In the genomic region with DNA sequence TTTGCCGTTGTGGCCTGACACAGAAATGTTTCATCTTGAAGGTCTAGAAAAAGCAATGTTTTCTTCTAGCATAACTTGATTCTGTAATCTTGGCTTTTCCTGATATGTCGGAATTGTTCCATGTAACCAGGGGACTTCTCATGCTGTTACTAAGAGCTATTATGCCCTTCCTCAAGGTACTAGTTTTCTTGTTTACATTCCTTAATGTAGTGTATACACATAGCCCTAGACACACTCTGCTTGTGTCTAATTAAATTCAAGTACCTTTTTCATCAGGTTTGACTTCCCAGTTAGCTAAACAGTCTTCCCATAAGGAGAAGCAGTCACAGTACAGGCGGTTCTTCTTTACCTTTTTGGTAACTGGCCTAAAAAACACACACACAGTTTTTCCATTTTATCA, we compare ENCODE assay signal across 24 cellular contexts.
DNase-seq lines count a peak whose midpoint lies in the region; ATAC-seq and TF ChIP-seq lines count a peak whose summit lies in the region.
"Had no signal": no experiment of that assay in that cellular context is flagged by ENCODE, and none has a peak within 500 bp of the region (broad histone marks: within the 10 kb centered on the region; RNA-seq: fewer than 3 reads in every experiment).

No MANE protein-coding gene starts in this region.

- H3K9ac ChIP-seq in BLaER1 (peak overlapping the region; percentile 34), SU-DHL-6 (ENCODE audit: low read length) (peak overlapping the region; percentile 81)
- H3K9ac ChIP-seq: GM23248, SK-N-SH had no signal

- H3K36me3 ChIP-seq in BLaER1 (no peaks in the 10 kb centered on the region), DOHH2 (ENCODE audit: control insufficient read depth, low read length) (peaks cover 35% of the 10 kb centered on the region), SU-DHL-6 (ENCODE audit: low read length) (no peaks in the 10 kb centered on the region)

- H3K4me1 ChIP-seq in BLaER1 (peaks cover 98% of the 10 kb centered on the region), DOHH2 (ENCODE audit: control insufficient read depth, low read length) (peaks cover 96% of the 10 kb centered on the region)
- H3K4me1 ChIP-seq: Caco-2 had no signal

- H3K4me3 ChIP-seq in BLaER1 (peak overlapping the region; percentile 4; the same call in 1 of the 2 replicates), DOHH2 (ENCODE audit: low read length) (peak overlapping the region; percentile 78), SU-DHL-6 (ENCODE audit: insufficient read depth, low read length, poor library complexity, severe bottlenecking) (no peak overlapping the region)
- H3K4me3 ChIP-seq: GM23248 had no signal

- no peak overlapping the region for H3K4me3 Mint-ChIP-seq in memory B cell
- H3K4me3 Mint-ChIP-seq: CD8-positive, alpha-beta T cell; H9 had no signal

- H3K79me2 ChIP-seq in DOHH2 (ENCODE audit: control insufficient read depth, low read length) (peaks cover 48% of the 10 kb centered on the region), SU-DHL-6 (ENCODE audit: insufficient read depth, low read length) (peaks cover 12% of the 10 kb centered on the region; the same call in 1 of the 2 replicates)

- H3K4me2 ChIP-seq in BLaER1 (peak overlapping the region; percentile 68), DOHH2 (ENCODE audit: low read length) (peak overlapping the region; percentile 87), SU-DHL-6 (ENCODE audit: low read depth, low read length, poor library complexity, severe bottlenecking) (peak overlapping the region; percentile 95)
- H3K4me2 ChIP-seq: SK-N-SH had no signal

- H3K9me3 ChIP-seq in BLaER1 (no peaks in the 10 kb centered on the region), DOHH2 (ENCODE audit: control insufficient read depth, insufficient read depth, low read length) (no peaks in the 10 kb centered on the region), SU-DHL-6 (ENCODE audit: insufficient read depth, low read length) (no peaks in the 10 kb centered on the region)
- H3K9me3 ChIP-seq: Caco-2, SK-N-SH had no signal

- peaks cover 39% of the 10 kb centered on the region for H3K4me1 Mint-ChIP-seq in memory B cell

- H3K27me3 Mint-ChIP-seq in memory B cell: no peaks in the 10 kb centered on the region
- H3K27me3 Mint-ChIP-seq: IgD-negative memory B cell had no signal

- no peak for TF ChIP-seq CTCF in DOHH2 (IDR thresholded peaks at IDR 0.05; ENCODE audit: low read depth, low read length, poor library complexity, severe bottlenecking)
- TF ChIP-seq CTCF in SU-DHL-6 (IDR thresholded peaks at IDR 0.05; ENCODE audit: insufficient read depth, low read length, poor library complexity, severe bottlenecking): no peak

- H3F3A ChIP-seq in DOHH2 (ENCODE audit: control insufficient read depth, insufficient read depth) (peaks cover 37% of the 10 kb centered on the region), SU-DHL-6 (ENCODE audit: insufficient read depth) (peaks cover 74% of the 10 kb centered on the region)

- H3K9me3 Mint-ChIP-seq in memory B cell: no peaks in the 10 kb centered on the region
- H3K9me3 Mint-ChIP-seq: CD8-positive, alpha-beta T cell; H9; IgD-negative memory B cell had no signal

- H3K27ac ChIP-seq in BLaER1: peak overlapping the region; percentile 55
- peak overlapping the region; percentile 97 for H3K27ac ChIP-seq in DOHH2 (ENCODE audit: low read depth, low read length)
- peak overlapping the region; percentile 97 for H3K27ac ChIP-seq in SU-DHL-6 (ENCODE audit: low read depth, low read length)
- H3K27ac ChIP-seq: C4-2B, GM23248 had no signal

- DNase-seq in memory B cell (ENCODE audit: low spot score in 2 of 2) (no peak), NCI-H2227 treated with DMSO at 0.1 percent for 48 hours (lab: John Stamatoyannopoulos, UW) (no peak)
- DNase-seq: Caco-2; CD8-positive, alpha-beta T cell; DMS 273 treated with DMSO at 0.1 percent for 48 hours; DND-41; GM23248; H9; Kasumi-1; NCI-H1105; NCI-H1436 treated with DMSO at 0.1 percent for 48 hours; NCI-H187 treated with DMSO at 0.1 percent for 48 hours; NCI-H446 treated with DMSO at 0.1 percent for 48 hours; NCI-H526; PC-3; SK-N-SH; T-helper 2 cell had no signal

- peak overlapping the region; percentile 20 for H3K27ac Mint-ChIP-seq in memory B cell
- H3K27ac Mint-ChIP-seq: CD8-positive, alpha-beta T cell; IgD-negative memory B cell had no signal

- H3K36me3 Mint-ChIP-seq in memory B cell: no peaks in the 10 kb centered on the region
- H3K36me3 Mint-ChIP-seq: CD8-positive, alpha-beta T cell; IgD-negative memory B cell had no signal

- H3K9me2 ChIP-seq in DOHH2 (replicated peaks; ENCODE audit: control insufficient read depth, low read length): no peaks in the 10 kb centered on the region
- no peaks in the 10 kb centered on the region for H3K9me2 ChIP-seq in SU-DHL-6 (replicated peaks; ENCODE audit: insufficient read depth, low read length)
- H3K9me2 ChIP-seq: SK-N-SH had no signal

- H2AFZ ChIP-seq in SU-DHL-6 (ENCODE audit: low read depth, low read length, severe bottlenecking): no peak overlapping the region
- H2AFZ ChIP-seq: GM23248 had no signal

- H4K20me1 ChIP-seq in BLaER1 (no peaks in the 10 kb centered on the region), DOHH2 (ENCODE audit: control insufficient read depth, insufficient read depth, low read depth, low read length) (no peaks in the 10 kb centered on the region), SU-DHL-6 (ENCODE audit: low read depth, low read length) (no peaks in the 10 kb centered on the region)

- H3K27me3 ChIP-seq in BLaER1 (no peaks in the 10 kb centered on the region), DOHH2 (ENCODE audit: control insufficient read depth, low read length) (no peaks in the 10 kb centered on the region), SU-DHL-6 (ENCODE audit: low read length) (no peaks in the 10 kb centered on the region)

- ATAC-seq in memory B cell (ENCODE audit: low read depth): no peak
- ATAC-seq in GM21786 (IDR thresholded peaks at IDR 0.05; ENCODE audit: unreplicated experiment): no peak
- ATAC-seq in HG03159 (IDR thresholded peaks at IDR 0.05; ENCODE audit: unreplicated experiment): no peak
- ATAC-seq: CD8-positive, alpha-beta T cell; PC-3 had no signal
